In the genomic region with DNA sequence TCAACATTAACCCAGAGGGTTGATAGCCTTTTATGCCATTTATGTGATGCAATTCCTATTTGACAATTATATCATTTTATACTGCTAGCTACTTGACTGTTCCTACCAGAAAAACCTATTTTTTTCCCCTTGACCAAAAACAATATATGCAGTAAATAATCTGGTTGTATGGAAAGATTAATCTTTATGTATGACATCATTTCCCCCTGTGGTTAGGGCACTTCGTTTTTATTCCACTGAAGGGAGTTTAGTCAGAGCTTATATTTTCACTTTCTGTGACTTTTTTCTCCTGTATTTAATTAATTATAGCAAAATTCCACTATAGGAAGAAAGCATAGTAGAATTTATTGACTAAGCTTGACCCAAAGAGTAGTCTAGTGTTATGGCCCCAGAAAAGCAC, we compare ENCODE assay signal across 11 cellular contexts.
DNase-seq lines count a peak whose midpoint lies in the region; ATAC-seq, FAIRE-seq and TF ChIP-seq lines count a peak whose summit lies in the region.
"Had no signal": no experiment of that assay in that cellular context is flagged by ENCODE, and none has a peak within 500 bp of the region (broad histone marks: within the 10 kb centered on the region; RNA-seq: fewer than 3 reads in every experiment).

No MANE protein-coding gene starts in this region.

- H2AFZ ChIP-seq in HepG2 (ENCODE audit: low read length), result no peak overlapping the region
- H2AFZ ChIP-seq in PC-9, result no peak overlapping the region

- 69% methylated on average over 1 of the region's 1 CpG for WGBS in HepG2 (ENCODE audit: low lambda C conversion rate)
- 22% methylated on average over 1 of the region's 1 CpG for WGBS in right lobe of liver (ENCODE audit: insufficient coverage, low coverage, low lambda C conversion rate, missing lambda C conversion rate)

- no peak overlapping the region for H3K27ac ChIP-seq in HepG2 (ENCODE audit: extremely low read length, insufficient read depth, low read length)
- H3K27ac ChIP-seq in right lobe of liver, result no peak overlapping the region
- H3K27ac ChIP-seq in PC-9, result peak overlapping the region; percentile 17; the same call in 1 of the 2 replicates
- H3K27ac ChIP-seq: suprapubic skin had no signal

- H3K36me3 ChIP-seq in HepG2 (replicated peaks in 1 of 2; ENCODE audit: control insufficient read depth in 1 of 2, insufficient read depth in 2 of 2, low read length in 2 of 2) (peaks cover 3 to 11% of the 10 kb centered on the region in 2 experiments; a peak in 3 of 5 replicates), right lobe of liver (peaks cover 0 to 5% (median 0%) of the 10 kb centered on the region in 4 donors), PC-9 (ENCODE audit: low read depth) (no peaks in the 10 kb centered on the region; the same call in 1 of the 2 replicates)

- H3K4me2 ChIP-seq in HepG2 (ENCODE audit: low read depth, low read length) (no peak overlapping the region), PC-9 (no peak overlapping the region)

- H3K9ac ChIP-seq in HepG2 (ENCODE audit: insufficient read depth, low read depth, low read length), result no peak overlapping the region

- H3K9me2 ChIP-seq in PC-9 (ENCODE audit: insufficient read depth), result no peaks in the 10 kb centered on the region

- no peak for TF ChIP-seq EP300 in HepG2 (IDR thresholded peaks at IDR 0.05; ENCODE audit: low read depth in 2 of 2, low read length in 2 of 2)
- TF ChIP-seq EP300 in HepG2 (CRISPR knock-in tag; IDR thresholded peaks at IDR 0.05; ENCODE audit: borderline replicate concordance), result no peak

- H3K27me3 ChIP-seq in HepG2 (ENCODE audit: control insufficient read depth in 1 of 2, insufficient read depth in 2 of 2, low read length in 2 of 2) (no peaks in the 10 kb centered on the region; a peak in 1 of 5 replicates), right lobe of liver (no peaks in the 10 kb centered on the region), PC-9 (ENCODE audit: insufficient read depth, low read depth) (no peaks in the 10 kb centered on the region)
- H3K27me3 ChIP-seq: suprapubic skin had no signal

- no peak for DNase-seq in HepG2 (ENCODE audit: low spot score)
- DNase-seq in right lobe of liver, result no peak
- no peak for DNase-seq in PC-9
- DNase-seq in central memory CD4-positive, alpha-beta T cell, result peak; percentile 31
- DNase-seq in NCI-H1092 treated with DMSO at 0.1 percent for 48 hours (lab: John Stamatoyannopoulos, UW), result no peak
- DNase-seq in DMS 273 treated with DMSO at 0.1 percent for 48 hours (lab: John Stamatoyannopoulos, UW), result no peak
- no peak for DNase-seq in NCI-H2029 treated with DMSO at 0.1 percent for 48 hours (lab: John Stamatoyannopoulos, UW)
- DNase-seq: NCI-H748 treated with DMSO at 0.1 percent for 48 hours had no signal

- no peak for ATAC-seq in HepG2
- no peak for ATAC-seq in right lobe of liver
- ATAC-seq in HG02642 (IDR thresholded peaks at IDR 0.05; ENCODE audit: poor library complexity, unreplicated experiment), result no peak

- intact Hi-C loops in HepG2 (cut with micrococcal nuclease; ENCODE audit: unreplicated experiment) (loop anchor here (1.0 kb wide), 1 partner anchor 39 kb away; no protein-coding TSS in a partner anchor), right lobe of liver (cut with DNase I) (no loop called here), PC-9 (cut with micrococcal nuclease; ENCODE audit: unreplicated experiment) (loop anchor here (2.0 kb wide), 1 partner anchor 63 kb away; no protein-coding TSS in a partner anchor)

- peaks cover 18% of the 10 kb centered on the region for H3F3A ChIP-seq in PC-9 (ENCODE audit: insufficient read depth, low read depth)

- no peak overlapping the region for H3K4me3 ChIP-seq in HepG2 (replicated peaks in 1 of 3; ENCODE audit: insufficient read depth in 1 of 3, low read depth in 2 of 3, low read length in 3 of 3)
- no peak overlapping the region for H3K4me3 ChIP-seq in right lobe of liver
- H3K4me3 ChIP-seq in PC-9, result no peak overlapping the region
- H3K4me3 ChIP-seq: suprapubic skin had no signal

- no peaks in the 10 kb centered on the region for H3K9me3 ChIP-seq in HepG2 (ENCODE audit: low read length)
- no peaks in the 10 kb centered on the region for H3K9me3 ChIP-seq in right lobe of liver
- no peaks in the 10 kb centered on the region for H3K9me3 ChIP-seq in PC-9 (ENCODE audit: insufficient read depth, low read depth)
- H3K9me3 ChIP-seq: suprapubic skin had no signal

- TF ChIP-seq RAD21 in HepG2 (CRISPR knock-in tag; IDR thresholded peaks at IDR 0.05), result no peak

- H3K4me1 ChIP-seq in HepG2 (ENCODE audit: insufficient read depth, low read length) (no peaks in the 10 kb centered on the region), right lobe of liver (peaks cover 0 to 11% (median 0%) of the 10 kb centered on the region in 4 donors), PC-9 (replicated peaks; ENCODE audit: insufficient read depth) (peaks cover 16% of the 10 kb centered on the region)
- H3K4me1 ChIP-seq: suprapubic skin had no signal

- in situ Hi-C loops in HepG2 (cut with HindIII; ENCODE audit: extremely low pct_ligation_motif_present, low pct_unique_long_range_greater_than_20kb), result no loop called here

- CTCF ChIA-PET in HepG2 (lab: Yijun Ruan, JAX; ENCODE audit: low intra/inter-chr PET ratio, low total read pairs), result interaction anchor here (2.9 kb wide), 1 partner anchor 38 kb away, joined by 40 read pairs; a partner anchor contains a TSS
- CTCF ChIA-PET in PC-9 (lab: Charles Lee), result interaction anchor here (2.6 kb wide), 1 partner anchor 38 kb away, joined by 10 read pairs; a partner anchor contains a TSS

- POLR2A ChIA-PET in HepG2 (lab: Yijun Ruan, JAX), result no interaction called here
- POLR2A ChIA-PET in PC-9 (lab: Charles Lee; ENCODE audit: unreplicated experiment), result no interaction called here

- TF ChIP-seq POLR2A in HepG2 (IDR thresholded peaks at IDR 0.05; ENCODE audit: insufficient read depth in 1 of 2, low read depth in 2 of 2, low read length in 2 of 2), result no peak
- no peak for TF ChIP-seq POLR2A in right lobe of liver (IDR thresholded peaks at IDR 0.05)

- TF ChIP-seq CTCF in HepG2 (CRISPR knock-in tag; IDR thresholded peaks at IDR 0.05), result no peak
- no peak for TF ChIP-seq CTCF in right lobe of liver (IDR thresholded peaks at IDR 0.05)
- TF ChIP-seq CTCF in PC-9 (conservative IDR thresholded peaks at IDR 0.05), result no peak

- H3K79me2 ChIP-seq in HepG2 (ENCODE audit: insufficient read depth, low read length), result peaks cover 37% of the 10 kb centered on the region
- peaks cover 50% of the 10 kb centered on the region for H3K79me2 ChIP-seq in PC-9 (ENCODE audit: low read depth)

- H4K20me1 ChIP-seq in HepG2 (ENCODE audit: insufficient read depth, low read length), result no peaks in the 10 kb centered on the region
- peaks cover 18% of the 10 kb centered on the region for H4K20me1 ChIP-seq in PC-9 (ENCODE audit: insufficient read depth)

- no TSS peak for BruUV-seq in HepG2 (replicated peaks; lab: Mats Ljungman, UMichigan)
- BruUV-seq in PC-9 (replicated peaks; lab: Mats Ljungman, UMichigan), result no TSS peak

- FAIRE-seq in HepG2 (lab: Jason Lieb, UNC), result no peak
- FAIRE-seq: frontal cortex had no signal

TF ChIP-seq in HepG2, 621 proteins besides CTCF, POLR2A, EP300 and RAD21:
- TF ChIP-seq ATF7 (IDR thresholded peaks at IDR 0.05), result peak; percentile 43; the same call in 1 of the 2 replicates
- no peak for TF ChIP-seq ATF7 (CRISPR knock-in tag; IDR thresholded peaks at IDR 0.05)
- TF ChIP-seq TOE1 (CRISPR knock-in tag; IDR thresholded peaks at IDR 0.05), result no peak
- no peak for TF ChIP-seq HOXA7 (CRISPR knock-in tag; IDR thresholded peaks at IDR 0.05)
- no peak for TF ChIP-seq HMG20A (CRISPR knock-in tag; IDR thresholded peaks at IDR 0.05; ENCODE audit: borderline replicate concordance)
- TF ChIP-seq TSC22D2 (CRISPR knock-in tag; IDR thresholded peaks at IDR 0.05; ENCODE audit: borderline replicate concordance), result no peak
- TF ChIP-seq, protein P1, sequence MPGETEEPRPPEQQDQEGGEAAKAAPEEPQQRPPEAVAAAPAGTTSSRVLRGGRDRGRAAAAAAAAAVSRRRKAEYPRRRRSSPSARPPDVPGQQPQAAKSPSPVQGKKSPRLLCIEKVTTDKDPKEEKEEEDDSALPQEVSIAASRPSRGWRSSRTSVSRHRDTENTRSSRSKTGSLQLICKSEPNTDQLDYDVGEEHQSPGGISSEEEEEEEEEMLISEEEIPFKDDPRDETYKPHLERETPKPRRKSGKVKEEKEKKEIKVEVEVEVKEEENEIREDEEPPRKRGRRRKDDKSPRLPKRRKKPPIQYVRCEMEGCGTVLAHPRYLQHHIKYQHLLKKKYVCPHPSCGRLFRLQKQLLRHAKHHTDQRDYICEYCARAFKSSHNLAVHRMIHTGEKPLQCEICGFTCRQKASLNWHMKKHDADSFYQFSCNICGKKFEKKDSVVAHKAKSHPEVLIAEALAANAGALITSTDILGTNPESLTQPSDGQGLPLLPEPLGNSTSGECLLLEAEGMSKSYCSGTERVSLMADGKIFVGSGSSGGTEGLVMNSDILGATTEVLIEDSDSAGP (CRISPR knock-in tag; IDR thresholded peaks at IDR 0.05; ENCODE audit: borderline replicate concordance), result no peak
- no peak for TF ChIP-seq POLR2AphosphoS2 (IDR thresholded peaks at IDR 0.05; ENCODE audit: low read depth, low read length)
- no peak for TF ChIP-seq TBX2 (CRISPR knock-in tag; IDR thresholded peaks at IDR 0.05; ENCODE audit: borderline replicate concordance)
- TF ChIP-seq, protein P2, sequence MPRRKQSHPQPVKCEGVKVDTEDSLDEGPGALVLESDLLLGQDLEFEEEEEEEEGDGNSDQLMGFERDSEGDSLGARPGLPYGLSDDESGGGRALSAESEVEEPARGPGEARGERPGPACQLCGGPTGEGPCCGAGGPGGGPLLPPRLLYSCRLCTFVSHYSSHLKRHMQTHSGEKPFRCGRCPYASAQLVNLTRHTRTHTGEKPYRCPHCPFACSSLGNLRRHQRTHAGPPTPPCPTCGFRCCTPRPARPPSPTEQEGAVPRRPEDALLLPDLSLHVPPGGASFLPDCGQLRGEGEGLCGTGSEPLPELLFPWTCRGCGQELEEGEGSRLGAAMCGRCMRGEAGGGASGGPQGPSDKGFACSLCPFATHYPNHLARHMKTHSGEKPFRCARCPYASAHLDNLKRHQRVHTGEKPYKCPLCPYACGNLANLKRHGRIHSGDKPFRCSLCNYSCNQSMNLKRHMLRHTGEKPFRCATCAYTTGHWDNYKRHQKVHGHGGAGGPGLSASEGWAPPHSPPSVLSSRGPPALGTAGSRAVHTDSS (CRISPR knock-in tag; conservative IDR thresholded peaks at IDR 0.05), result no peak

Comparison
In these comparisons a context has a peak if more than half of its experiments do, and no peak if none do; other contexts are left out.
1. intact Hi-C loops: an anchor here in HepG2 (1.0 kb wide) and PC-9 (2.0 kb wide); none called in right lobe of liver.